ENCODE assay signal across 16 cellular contexts in genomic region chr17:57471941-57472368, GRCh38.
DNase-seq lines count a peak whose midpoint lies in the region; ATAC-seq, FAIRE-seq and TF ChIP-seq lines count a peak whose summit lies in the region.
"Had no signal": no experiment of that assay in that cellular context is flagged by ENCODE, and none has a peak within 500 bp of the region (broad histone marks: within the 10 kb centered on the region; RNA-seq: fewer than 3 reads in every experiment).

No MANE protein-coding gene starts in this region.

- no peak for ATAC-seq in IMR-90 (ENCODE audit: low read depth)
- ATAC-seq in GM12878 = no peak
- no peak for ATAC-seq in GM18870 (IDR thresholded peaks at IDR 0.05; ENCODE audit: unreplicated experiment)
- ATAC-seq in GM21390 (IDR thresholded peaks at IDR 0.05; ENCODE audit: unreplicated experiment) = no peak
- ATAC-seq: left lobe of liver had no signal

- no peak for FAIRE-seq in GM12878 (lab: Jason Lieb, UNC)

- peak overlapping the region; percentile 31; the same call in 1 of the 2 replicates for H3K4ac ChIP-seq in IMR-90 (ENCODE audit: low read depth, low read length)

- peak overlapping the region; percentile 19; the same call in 1 of the 2 replicates for H4K91ac ChIP-seq in IMR-90 (ENCODE audit: insufficient read depth, low read depth, low read length)

- H2BK20ac ChIP-seq in IMR-90 (ENCODE audit: low read depth, low read length) = no peak overlapping the region; the same call in 1 of the 2 replicates

- H4K20me1 ChIP-seq in IMR-90 (ENCODE audit: insufficient read depth, low read length) = peaks cover 16% of the 10 kb centered on the region
- H4K20me1 ChIP-seq in GM12878 (ENCODE audit: control insufficient read depth, insufficient read depth) = no peaks in the 10 kb centered on the region
- H4K20me1 ChIP-seq in smooth muscle cell (ENCODE audit: low read depth) = no peaks in the 10 kb centered on the region

- no peaks in the 10 kb centered on the region for H3K36me3 ChIP-seq in A673 (ENCODE audit: insufficient read depth, low read length, poor library complexity, severe bottlenecking)
- no peaks in the 10 kb centered on the region for H3K36me3 ChIP-seq in IMR-90 (ENCODE audit: control insufficient read depth, insufficient read depth, low read length)
- peaks cover 0 to 3% of the 10 kb centered on the region in 2 experiments; a peak in 2 of 4 replicates for H3K36me3 ChIP-seq in GM12878 (ENCODE audit: control insufficient read depth in 2 of 2, insufficient read depth in 2 of 2, low read length in 1 of 2)
- no peaks in the 10 kb centered on the region for H3K36me3 ChIP-seq in smooth muscle cell (ENCODE audit: low read depth)
- H3K36me3 ChIP-seq: MG63, prostate gland had no signal

- TF ChIP-seq RAD21 in IMR-90 (IDR thresholded peaks at IDR 0.05; ENCODE audit: low read length) (no peak), GM12878 (IDR thresholded peaks at IDR 0.05; ENCODE audit: insufficient read depth, low read depth, low read length) (no peak)

- intact Hi-C loops in A673 (cut with micrococcal nuclease; ENCODE audit: unreplicated experiment) (loop anchor here (5.0 kb wide), 1 partner anchor 50 kb away; no protein-coding TSS in a partner anchor), IMR-90 (cut with micrococcal nuclease) (no loop called here), GM12878 (cut with micrococcal nuclease; ENCODE audit: unreplicated experiment) (no loop called here)

- no peak for TF ChIP-seq EP300 in GM12878 (IDR thresholded peaks at IDR 0.05; ENCODE audit: borderline replicate concordance in 1 of 2, control insufficient read depth in 1 of 2, low read depth in 2 of 2, low read length in 2 of 2)

- H4K5ac ChIP-seq in IMR-90 (ENCODE audit: low read depth, low read length) = no peak overlapping the region

- peak overlapping the region; percentile 59 for H3K27ac ChIP-seq in A673 (ENCODE audit: low read depth, low read length, poor library complexity, severe bottlenecking)
- no peak overlapping the region for H3K27ac ChIP-seq in IMR-90 (ENCODE audit: insufficient read depth, low read length)
- 0 out of 2 replicates have a peak overlapping the region, but pooled peaks have one; percentile 8 for H3K27ac ChIP-seq in GM12878 (ENCODE audit: control insufficient read depth, insufficient read depth)
- no peak overlapping the region for H3K27ac ChIP-seq in smooth muscle cell (ENCODE audit: low read depth)
- H3K27ac ChIP-seq: prostate gland had no signal

- no peak overlapping the region for H3K9ac ChIP-seq in IMR-90 (ENCODE audit: low read depth, low read length)
- H3K9ac ChIP-seq in GM12878 (ENCODE audit: control insufficient read depth, insufficient read depth, low read length) = no peak overlapping the region
- no peak overlapping the region for H3K9ac ChIP-seq in smooth muscle cell (ENCODE audit: low read depth)

- H3K79me1 ChIP-seq in IMR-90 (ENCODE audit: low read depth in 1 of 2, low read length in 2 of 2) = peaks cover 4% of the 10 kb centered on the region in 2 experiments; a peak in 3 of 4 replicates

- peaks cover 12% of the 10 kb centered on the region; the same call in 1 of the 2 replicates for H3K9me1 ChIP-seq in IMR-90 (ENCODE audit: insufficient read depth, low read length)

- TF ChIP-seq POLR2A in IMR-90 (IDR thresholded peaks at IDR 0.05; ENCODE audit: low read depth, low read length) (no peak), GM12878 (IDR thresholded peaks at IDR 0.05; ENCODE audit: low read depth, low read length) (no peak)

- no peak overlapping the region for H3K18ac ChIP-seq in IMR-90 (ENCODE audit: low read depth, low read length)

- peaks cover 3% of the 10 kb centered on the region for H3K36me3 Mint-ChIP-seq in mesothelial cell of epicardium

- dilution Hi-C loops in IMR-90 (cut with HindIII; ENCODE audit: low sequenced_read_pairs, unreplicated experiment) = no loop called here

- in situ Hi-C loops in IMR-90 (cut with MboI; ENCODE audit: low sequenced_read_pairs) (no loop called here), GM12878 (cut with MboI) (no loop called here)

- H3K9me3 ChIP-seq in A673 (ENCODE audit: low read depth, low read length, poor library complexity, severe bottlenecking) = no peaks in the 10 kb centered on the region
- H3K9me3 ChIP-seq in IMR-90 (ENCODE audit: control insufficient read depth, insufficient read depth, low read length) = no peaks in the 10 kb centered on the region
- H3K9me3 ChIP-seq in GM12878 (replicated peaks; ENCODE audit: control insufficient read depth, insufficient read depth, low read length) = no peaks in the 10 kb centered on the region; the same call in 1 of the 3 replicates
- H3K9me3 ChIP-seq in smooth muscle cell (replicated peaks; ENCODE audit: low read depth) = no peaks in the 10 kb centered on the region
- H3K9me3 ChIP-seq: MG63, prostate gland had no signal

- peaks cover 69% of the 10 kb centered on the region for H3K4me1 Mint-ChIP-seq in mesothelial cell of epicardium

- H3K79me2 ChIP-seq in GM12878 (ENCODE audit: control insufficient read depth, insufficient read depth, low read length) (peaks cover 17% of the 10 kb centered on the region), smooth muscle cell (ENCODE audit: low read depth) (peaks cover 3% of the 10 kb centered on the region)

- DNase-seq in A673 (ENCODE audit: low spot score) (peak; percentile 22), IMR-90 (no peak), GM12878 (ENCODE audit: low read depth, low spot score) (no peak), mesothelial cell of epicardium (ENCODE audit: low spot score in 2 of 2, unreplicated experiment in 2 of 2) (no peak), NCI-H187 (lab: John Stamatoyannopoulos, UW) (no peak), smooth muscle cell (lab: John Stamatoyannopoulos, UW; ENCODE audit: unreplicated experiment) (no peak)
- DNase-seq: CD8-positive, alpha-beta memory T cell; foreskin fibroblast; HCEC 1CT; MG63; SHP77; stimulated activated CD4-positive, alpha-beta T cell treated with anti-CD3 and anti-CD28 coated beads, Interleukin-15, amount 100 ng/mL, for 24 hours had no signal

- RAD21 ChIA-PET in GM12878 (lab: Charles Lee; ENCODE audit: unreplicated experiment) = interaction anchor here (1.1 to 4.7 kb wide), 3 partner anchors 11 to 17 kb away, joined by 3 to 28 read pairs (median 3); no protein-coding TSS in a partner anchor

- BruUV-seq in A673 (replicated peaks; lab: Mats Ljungman, UMichigan) (no TSS peak), IMR-90 (replicated peaks; lab: Mats Ljungman, UMichigan) (no TSS peak), GM12878 (replicated peaks; lab: Mats Ljungman, UMichigan) (no TSS peak)

- CTCF ChIA-PET in A673 (lab: Charles Lee) = interaction anchor here (1.2 kb wide), 1 partner anchor 200 kb away, joined by 3 read pairs; no protein-coding TSS in a partner anchor
- CTCF ChIA-PET in IMR-90 (lab: Yijun Ruan, JAX) = no interaction called here
- CTCF ChIA-PET in GM12878 (lab: Yijun Ruan, JAX) = interaction anchor here (1.2 to 3.9 kb wide), 5 partner anchors 8 to 42 kb away, joined by 3 to 17 read pairs (median 4); no protein-coding TSS in a partner anchor

- H3K27ac Mint-ChIP-seq in mesothelial cell of epicardium = peak overlapping the region; percentile 66

- no peak overlapping the region for H3K4me3 ChIP-seq in A673 (ENCODE audit: low read depth, low read length, poor library complexity, severe bottlenecking)
- H3K4me3 ChIP-seq in IMR-90 (ENCODE audit: insufficient read depth, low read depth, low read length) = no peak overlapping the region
- no peak overlapping the region for H3K4me3 ChIP-seq in GM12878
- H3K4me3 ChIP-seq in smooth muscle cell = no peak overlapping the region
- H3K4me3 ChIP-seq: MG63, prostate gland had no signal

- TF ChIP-seq CTCF in A673 (conservative IDR thresholded peaks at IDR 0.05; ENCODE audit: low read depth, low read length) = no peak
- TF ChIP-seq CTCF in IMR-90 (conservative IDR thresholded peaks at IDR 0.05; ENCODE audit: low read depth, low read length) = no peak
- no peak for TF ChIP-seq CTCF in GM12878 (IDR thresholded peaks at IDR 0.05 in 2 of 3, conservative IDR thresholded peaks at IDR 0.05 in 1 of 3; ENCODE audit: control insufficient read depth in 2 of 3, extremely low read depth in 1 of 3, insufficient read depth in 1 of 3, low read depth in 3 of 3, low read length in 3 of 3)
- no peak for TF ChIP-seq CTCF in mesothelial cell of epicardium (IDR thresholded peaks at IDR 0.05; ENCODE audit: unreplicated experiment)
- TF ChIP-seq CTCF in smooth muscle cell (IDR thresholded peaks at IDR 0.05; ENCODE audit: borderline replicate concordance, insufficient read depth, poor library complexity, severe bottlenecking) = no peak

- H2AK5ac ChIP-seq in IMR-90 (ENCODE audit: low read depth, low read length) = peak overlapping the region; percentile 54; the same call in 1 of the 2 replicates

- no peak overlapping the region for H2BK15ac ChIP-seq in IMR-90 (ENCODE audit: low read depth, low read length)

- POLR2A ChIA-PET in A673 (lab: Charles Lee; ENCODE audit: low non-redundant PET) = no interaction called here
- POLR2A ChIA-PET in IMR-90 (lab: Charles Lee; ENCODE audit: unreplicated experiment) = interaction anchor here (0.6 kb wide), 2 partner anchors 51 to 193 kb away, joined by 3 to 6 read pairs; no protein-coding TSS in a partner anchor
- POLR2A ChIA-PET in GM12878 (lab: Charles Lee) = interaction anchor here (0.9 to 2.3 kb wide), 5 partner anchors 9 to 21 kb away, joined by 3 to 12 read pairs (median 7); no protein-coding TSS in a partner anchor

- H3K27me3 ChIP-seq in A673 (replicated peaks; ENCODE audit: insufficient read depth, low read depth, low read length, poor library complexity) (no peaks in the 10 kb centered on the region), IMR-90 (ENCODE audit: control insufficient read depth, insufficient read depth, low read length) (no peaks in the 10 kb centered on the region; the same call in 1 of the 2 replicates), GM12878 (replicated peaks in 1 of 2; ENCODE audit: control insufficient read depth in 2 of 2, insufficient read depth in 2 of 2, low read length in 1 of 2) (no peaks in the 10 kb centered on the region), smooth muscle cell (ENCODE audit: low read depth) (no peaks in the 10 kb centered on the region)
- H3K27me3 ChIP-seq: MG63 had no signal

- H3K4me1 ChIP-seq in A673 (ENCODE audit: insufficient read depth, low read length, poor library complexity, severe bottlenecking) (peaks cover 46% of the 10 kb centered on the region), IMR-90 (ENCODE audit: control insufficient read depth, insufficient read depth, low read length) (peaks cover 10% of the 10 kb centered on the region), GM12878 (ENCODE audit: control insufficient read depth, insufficient read depth, low read length) (peaks cover 30% of the 10 kb centered on the region), smooth muscle cell (ENCODE audit: low read depth) (peaks cover 68% of the 10 kb centered on the region)
- H3K4me1 ChIP-seq: prostate gland had no signal

- H2AFZ ChIP-seq in IMR-90 (replicated peaks; ENCODE audit: low read length, poor library complexity) = no peak overlapping the region
- no peak overlapping the region for H2AFZ ChIP-seq in GM12878 (ENCODE audit: control insufficient read depth, low read depth, low read length)
- H2AFZ ChIP-seq in smooth muscle cell (ENCODE audit: low read depth) = no peak overlapping the region

- H3F3A ChIP-seq in smooth muscle cell (ENCODE audit: low read depth) = peaks cover 16% of the 10 kb centered on the region

- H4K8ac ChIP-seq in IMR-90 (ENCODE audit: low read depth in 2 of 2, low read length in 2 of 2) = no peak overlapping the region

- H3K4me2 ChIP-seq in IMR-90 (ENCODE audit: low read depth, low read length) (no peak overlapping the region), GM12878 (ENCODE audit: control insufficient read depth, insufficient read depth) (no peak overlapping the region), smooth muscle cell (no peak overlapping the region)

- no peak overlapping the region; the same call in 1 of the 2 replicates for H3K14ac ChIP-seq in IMR-90 (replicated peaks; ENCODE audit: low read depth, low read length)

- no peak overlapping the region for H2BK5ac ChIP-seq in IMR-90 (ENCODE audit: low read depth, low read length, poor library complexity, severe bottlenecking)

- no peaks in the 10 kb centered on the region for H3K9me3 Mint-ChIP-seq in mesothelial cell of epicardium
- H3K9me3 Mint-ChIP-seq: CD8-positive, alpha-beta memory T cell had no signal

- H3K27me3 Mint-ChIP-seq in mesothelial cell of epicardium (ENCODE audit: low read depth) = no peaks in the 10 kb centered on the region
- H3K27me3 Mint-ChIP-seq: CD8-positive, alpha-beta memory T cell had no signal

- no peak overlapping the region for H3K4me3 Mint-ChIP-seq in mesothelial cell of epicardium
- H3K4me3 Mint-ChIP-seq: CD8-positive, alpha-beta memory T cell had no signal

- H3K23ac ChIP-seq in IMR-90 (ENCODE audit: low read depth, low read length) = no peak overlapping the region

- peak overlapping the region; percentile 13; the same call in 1 of the 2 replicates for H2BK120ac ChIP-seq in IMR-90 (ENCODE audit: low read depth, low read length)

- H3K56ac ChIP-seq in IMR-90 (ENCODE audit: extremely low read depth, insufficient read depth, low read length) = no peak overlapping the region

- H2AK9ac ChIP-seq in IMR-90 (replicated peaks; ENCODE audit: low read depth, low read length, poor library complexity) = no peak overlapping the region

- SMC1A ChIA-PET in GM12878 (lab: Charles Lee; ENCODE audit: uncharacterized antibody, unreplicated experiment) = interaction anchor here (0.7 to 6.9 kb wide), 4 partner anchors 13 to 229 kb away, joined by 3 to 102 read pairs (median 4); no protein-coding TSS in a partner anchor

- 100% methylated on average over 1 of the region's 8 CpGs; no CpG with 5 or more reads in 1 of the 2 experiments for WGBS in IMR-90 (ENCODE audit: extremely low coverage in 2 of 2, insufficient read length in 1 of 2), 2 experiments
- WGBS in GM12878 (ENCODE audit: insufficient coverage, insufficient replicate concordance, low lambda C conversion rate, missing lambda C conversion rate) = 87% methylated on average over 8 of the region's 8 CpGs
- 77% methylated on average over 8 of the region's 8 CpGs for WGBS in smooth muscle cell (ENCODE audit: low lambda C conversion rate)

Comparison
In these comparisons a context has a peak if more than half of its experiments do, and no peak if none do; other contexts are left out.
1. H3K27ac ChIP-seq: peak in A673 (single experiment) and GM12878 (single experiment); none in IMR-90 (single experiment) and smooth muscle cell (single experiment).